ENCODE assay signal across 8 cellular contexts in genomic region chr10:84194424-84195043, GRCh38. TPM values are rescaled to one million over a fixed set of nuclear protein-coding genes. Genes with fewer than 3 reads are reported as not detected.
DNase-seq lines count a peak whose midpoint lies in the region; ATAC-seq and TF ChIP-seq lines count a peak whose summit lies in the region.

CDHR1 (plus strand) TSS chr10:84194537; CDS start chr10:84194761, 224 bp downstream.

- H3K9me3 ChIP-seq in BE2C, result no peaks in the 10 kb centered on the region

- peaks cover 64% of the 10 kb centered on the region for H3K27me3 Mint-ChIP-seq in T-helper 1 cell treated with Interleukin-12 subunit alpha and Interleukin-12 subunit beta and Interleukin-4 antibody, amounts not matched to agents 30 μg/mL and 1 μg/mL, for 36 hours (ENCODE audit: low read depth)
- H3K27me3 Mint-ChIP-seq in mesothelial cell of epicardium (ENCODE audit: low read depth), result peaks cover 94% of the 10 kb centered on the region
- H3K27me3 Mint-ChIP-seq in stimulated activated naive B cell treated with anti-CD40 and anti-IgM and Interleukin-4, amounts not matched to agents 10 μg/mL and 1 μg/mL and 100 μg/mL, for 72 hours, result peaks cover 53 to 70% of the 10 kb centered on the region in 2 donors

- H3K36me3 Mint-ChIP-seq in T-helper 1 cell treated with Interleukin-12 subunit alpha and Interleukin-12 subunit beta and Interleukin-4 antibody, amounts not matched to agents 30 μg/mL and 1 μg/mL, for 36 hours (ENCODE audit: low read depth), result peaks cover 2% of the 10 kb centered on the region
- no peaks in the 10 kb centered on the region for H3K36me3 Mint-ChIP-seq in mesothelial cell of epicardium
- no peaks in the 10 kb centered on the region for H3K36me3 Mint-ChIP-seq in stimulated activated naive B cell treated with anti-CD40 and anti-IgM and Interleukin-4, amounts not matched to agents 10 μg/mL and 1 μg/mL and 100 μg/mL, for 72 hours

- no peaks in the 10 kb centered on the region for H3K4me1 ChIP-seq in BE2C

- peak within 1 kb of the TSS; percentile 28 for H3K4me3 Mint-ChIP-seq in T-helper 1 cell treated with Interleukin-12 subunit alpha and Interleukin-12 subunit beta and Interleukin-4 antibody, amounts not matched to agents 30 μg/mL and 1 μg/mL, for 36 hours
- H3K4me3 Mint-ChIP-seq in mesothelial cell of epicardium, result peak within 1 kb of the TSS; percentile 38
- H3K4me3 Mint-ChIP-seq in stimulated activated naive B cell treated with anti-CD40 and anti-IgM and Interleukin-4, amounts not matched to agents 10 μg/mL and 1 μg/mL and 100 μg/mL, for 72 hours, result peak within 1 kb of the TSS; percentile 74 to 75

- no peaks in the 10 kb centered on the region for H3K36me3 ChIP-seq in BE2C

- H3K27me3 ChIP-seq in BE2C, result peaks cover 4% of the 10 kb centered on the region

- DNase-seq in BE2C (peak; percentile 55), dermis blood vessel endothelial cell (peak; percentile 7), mesothelial cell of epicardium (ENCODE audit: low spot score in 2 of 2, unreplicated experiment in 2 of 2) (no peak), dedifferentiated amniotic fluid mesenchymal stem cell (ENCODE audit: extremely low spot score) (no peak)
- no peak for DNase-seq in stimulated activated naive B cell treated with anti-CD40 and anti-IgM and Interleukin-4, amounts not matched to agents 10 μg/mL and 1 μg/mL and 100 μg/mL, for 72 hours

- no peaks in the 10 kb centered on the region for H3K9me3 Mint-ChIP-seq in T-helper 1 cell treated with Interleukin-12 subunit alpha and Interleukin-12 subunit beta and Interleukin-4 antibody, amounts not matched to agents 30 μg/mL and 1 μg/mL, for 36 hours
- no peaks in the 10 kb centered on the region for H3K9me3 Mint-ChIP-seq in mesothelial cell of epicardium
- H3K9me3 Mint-ChIP-seq in stimulated activated naive B cell treated with anti-CD40 and anti-IgM and Interleukin-4, amounts not matched to agents 10 μg/mL and 1 μg/mL and 100 μg/mL, for 72 hours, result no peaks in the 10 kb centered on the region

- TF ChIP-seq CTCF in BE2C (IDR thresholded peaks at IDR 0.05; ENCODE audit: low read depth, low read length), result no peak
- no peak for TF ChIP-seq CTCF in mesothelial cell of epicardium (IDR thresholded peaks at IDR 0.05; ENCODE audit: unreplicated experiment)

- peak; percentile 89 for ATAC-seq in GM19035 (IDR thresholded peaks at IDR 0.05; ENCODE audit: unreplicated experiment)
- peak; percentile 75 for ATAC-seq in HG03196 (IDR thresholded peaks at IDR 0.05; ENCODE audit: unreplicated experiment)
- peak; percentile 79 to 81 for ATAC-seq in stimulated activated naive B cell treated with anti-CD40 and anti-IgM and Interleukin-4, amounts not matched to agents 10 μg/mL and 1 μg/mL and 100 μg/mL, for 72 hours (replicated peaks)

- peaks cover 5% of the 10 kb centered on the region for H3K4me1 Mint-ChIP-seq in T-helper 1 cell treated with Interleukin-12 subunit alpha and Interleukin-12 subunit beta and Interleukin-4 antibody, amounts not matched to agents 30 μg/mL and 1 μg/mL, for 36 hours (ENCODE audit: low read depth)
- H3K4me1 Mint-ChIP-seq in mesothelial cell of epicardium, result no peaks in the 10 kb centered on the region
- H3K4me1 Mint-ChIP-seq in stimulated activated naive B cell treated with anti-CD40 and anti-IgM and Interleukin-4, amounts not matched to agents 10 μg/mL and 1 μg/mL and 100 μg/mL, for 72 hours, result peaks cover 4 to 5% of the 10 kb centered on the region in 2 donors

- peak within 1 kb of the TSS; percentile 43 for H3K4me3 ChIP-seq in BE2C (ENCODE audit: low read depth, low read length)

- no peak within 1 kb of the TSS for H3K27ac Mint-ChIP-seq in T-helper 1 cell treated with Interleukin-12 subunit alpha and Interleukin-12 subunit beta and Interleukin-4 antibody, amounts not matched to agents 30 μg/mL and 1 μg/mL, for 36 hours
- H3K27ac Mint-ChIP-seq in mesothelial cell of epicardium, result no peak within 1 kb of the TSS
- no peak within 1 kb of the TSS for H3K27ac Mint-ChIP-seq in stimulated activated naive B cell treated with anti-CD40 and anti-IgM and Interleukin-4, amounts not matched to agents 10 μg/mL and 1 μg/mL and 100 μg/mL, for 72 hours

RNA-seq across cellular contexts. Expression of gene CDHR1, which starts in this region (rescaled TPM):
- 0.48 TPM for polyA plus RNA-seq in BE2C (2012; ENCODE audit: insufficient read depth, insufficient read length, low read depth)
- 0.68 and 2.3 TPM in 2 replicates for total RNA-seq in dermis blood vessel endothelial cell
- 0.16 to 0.25 TPM (median 0.24 TPM) in 3 replicates for total RNA-seq in mesothelial cell of epicardium

Comparison
In these comparisons a context has a peak if more than half of its experiments do, and no peak if none do; other contexts are left out.
1. DNase-seq: peak in BE2C (single experiment) and dermis blood vessel endothelial cell (single experiment); none in mesothelial cell of epicardium (0 of 2), stimulated activated naive B cell treated with anti-CD40 and anti-IgM and Interleukin-4, amounts not matched to agents 10 μg/mL and 1 μg/mL and 100 μg/mL, for 72 hours (single experiment) and dedifferentiated amniotic fluid mesenchymal stem cell (single experiment).
2. Peak in every context shown above with its lines, with median percentiles within 50 percentile points of each other: ATAC-seq and H3K4me3 Mint-ChIP-seq.